Comparison of ENCODE assay signal across 15 cellular contexts in the genomic region with DNA sequence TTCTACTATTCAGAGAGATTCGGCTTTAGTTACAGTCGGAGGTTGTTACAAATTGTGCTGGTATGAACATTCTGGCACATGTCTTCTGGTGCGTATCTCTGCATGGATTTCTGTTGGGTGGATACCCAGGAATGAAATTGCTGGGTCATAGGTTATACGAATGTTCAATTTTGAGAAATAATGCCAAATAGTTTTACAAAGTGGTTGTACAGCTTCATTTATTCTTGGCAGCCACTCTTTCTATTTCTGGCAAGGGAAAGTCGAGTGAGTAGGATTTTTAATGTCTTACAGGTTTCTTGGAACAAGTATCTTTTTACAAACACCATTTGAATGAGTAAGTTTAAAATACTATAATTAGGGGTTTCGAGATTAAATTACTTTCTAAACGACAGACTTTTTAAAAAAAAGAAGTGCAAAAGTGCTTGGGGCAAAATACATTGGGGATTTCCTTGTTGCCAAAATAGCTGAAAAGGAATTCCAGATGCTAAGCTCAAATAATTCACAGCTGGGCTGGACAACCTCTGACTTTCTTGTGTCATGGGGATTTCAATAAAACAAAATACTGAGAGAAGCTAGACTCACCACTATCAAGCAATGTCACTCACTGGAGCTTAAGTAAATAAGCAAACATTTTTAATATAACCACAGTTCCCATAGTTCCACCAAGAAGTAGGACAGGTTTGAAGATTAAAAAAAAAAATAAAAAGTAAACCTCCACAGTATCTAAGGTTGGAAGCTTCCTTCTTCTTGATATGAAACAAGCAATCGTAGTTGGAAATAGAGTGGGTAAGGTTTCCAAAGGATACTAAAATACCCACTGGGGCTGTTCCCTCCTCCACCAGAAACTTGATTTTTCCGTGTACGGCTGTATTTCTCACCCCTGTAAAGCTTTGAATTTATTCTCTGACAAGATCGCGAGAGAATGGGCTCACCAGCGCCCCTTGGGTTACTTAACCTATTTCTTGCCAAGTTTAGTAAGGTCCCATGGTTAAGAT. TPM values are rescaled to one million over a fixed set of nuclear protein-coding genes. Genes with fewer than 3 reads are reported as not detected.
A peak's percentile ranks its signal among the peaks of the same experiment; 100 is the strongest.
DNase-seq lines count a peak whose midpoint lies in the region; ATAC-seq, FAIRE-seq and TF ChIP-seq lines count a peak whose summit lies in the region.
"Had no signal": no experiment of that assay in that cellular context is flagged by ENCODE, and none has a peak within 500 bp of the region (broad histone marks: within the 10 kb centered on the region; RNA-seq: fewer than 3 reads in every experiment).

No MANE protein-coding gene starts in this region.

- dilution Hi-C loops in keratinocyte (cut with MboI; ENCODE audit: extremely low pct_ligation_motif_present, low sequenced_read_pairs), result no loop called here

- peak overlapping the region; percentile 25 for H3K4me2 ChIP-seq in keratinocyte (ENCODE audit: control insufficient read depth, extremely low read depth, insufficient read depth, low read depth, low read length)
- H3K4me2 ChIP-seq: A549 had no signal

- H2AFZ ChIP-seq in keratinocyte (ENCODE audit: control insufficient read depth, low read length), result peak overlapping the region; percentile 37

- BruUV-seq in A673 (replicated peaks; lab: Mats Ljungman, UMichigan), result no TSS peak

- CTCF ChIA-PET in A673 (lab: Charles Lee), result no interaction called here

- H3K79me2 ChIP-seq in keratinocyte (ENCODE audit: control insufficient read depth, insufficient read depth, low read length), result no peaks in the 10 kb centered on the region

- no peaks in the 10 kb centered on the region for H3K27me3 ChIP-seq in A673 (replicated peaks; ENCODE audit: insufficient read depth, low read depth, low read length, poor library complexity)
- no peaks in the 10 kb centered on the region for H3K27me3 ChIP-seq in colonic mucosa
- H3K27me3 ChIP-seq in keratinocyte (ENCODE audit: control insufficient read depth, extremely low read depth, insufficient read depth, low read length), result no peaks in the 10 kb centered on the region
- H3K27me3 ChIP-seq: SJSA1 had no signal

- POLR2A ChIA-PET in A673 (lab: Charles Lee; ENCODE audit: low non-redundant PET), result no interaction called here

- H3K36me3 ChIP-seq in A673 (ENCODE audit: insufficient read depth, low read length, poor library complexity, severe bottlenecking), result no peaks in the 10 kb centered on the region
- H3K36me3 ChIP-seq in colonic mucosa, result no peaks in the 10 kb centered on the region
- H3K36me3 ChIP-seq in keratinocyte (ENCODE audit: control insufficient read depth in 2 of 2, extremely low read depth in 1 of 2, insufficient read depth in 2 of 2, low read length in 2 of 2), result no peaks in the 10 kb centered on the region
- H3K36me3 ChIP-seq: SJSA1 had no signal

- H3K27ac ChIP-seq in A673 (ENCODE audit: low read depth, low read length, poor library complexity, severe bottlenecking), result no peak overlapping the region
- no peak overlapping the region for H3K27ac ChIP-seq in colonic mucosa
- no peak overlapping the region for H3K27ac ChIP-seq in keratinocyte (ENCODE audit: control insufficient read depth, insufficient read depth, low read length)
- H3K27ac ChIP-seq: A549, SJSA1 had no signal

- no peak for FAIRE-seq in keratinocyte (lab: Jason Lieb, UNC)
- FAIRE-seq: A549, endothelial cell of umbilical vein had no signal

- H3K9me1 ChIP-seq in keratinocyte (ENCODE audit: control insufficient read depth, extremely low read depth, insufficient read depth, low read length), result no peaks in the 10 kb centered on the region

- intact Hi-C loops in A673 (cut with micrococcal nuclease; ENCODE audit: unreplicated experiment) (no loop called here), colonic mucosa (cut with DNase I) (no loop called here)

- H3K4me1 ChIP-seq in A673 (ENCODE audit: insufficient read depth, low read length, poor library complexity, severe bottlenecking) (peaks cover 4% of the 10 kb centered on the region), colonic mucosa (no peaks in the 10 kb centered on the region), keratinocyte (ENCODE audit: control insufficient read depth, extremely low read depth, insufficient read depth, low read length) (peaks cover 2% of the 10 kb centered on the region)
- H3K4me1 ChIP-seq: A549, SJSA1 had no signal

- DNase-seq in A673 (ENCODE audit: low spot score), result peak; percentile 30
- peak; percentile 46 for DNase-seq in HS-5 (ENCODE audit: low read depth)
- DNase-seq in colonic mucosa, result peak; percentile 11
- DNase-seq in keratinocyte (ENCODE audit: low read depth, low spot score), result no peak
- no peak for DNase-seq in NOMO-1 treated with DMSO at 0.1 percent for 48 hours (lab: John Stamatoyannopoulos, UW; ENCODE audit: unreplicated experiment)
- DNase-seq in T-helper 9 cell, result no peak
- DNase-seq: DMS 273 treated with DMSO at 0.1 percent for 48 hours, NCI-H1694, NCI-H774 had no signal

- no peak for TF ChIP-seq CTCF in A673 (conservative IDR thresholded peaks at IDR 0.05; ENCODE audit: low read depth, low read length)
- TF ChIP-seq CTCF in colonic mucosa (IDR thresholded peaks at IDR 0.05), result no peak
- no peak for TF ChIP-seq CTCF in keratinocyte (optimal IDR thresholded peaks at IDR 0.05 in 1 of 3, IDR thresholded peaks at IDR 0.05 in 1 of 3, conservative IDR thresholded peaks at IDR 0.05 in 1 of 3; ENCODE audit: extremely low read depth in 1 of 3, insufficient read depth in 2 of 3, low read length in 3 of 3)

- H3K9ac ChIP-seq in colonic mucosa (ENCODE audit: low read depth in 2 of 2, low read length in 2 of 2), result no peak overlapping the region
- no peak overlapping the region for H3K9ac ChIP-seq in keratinocyte (ENCODE audit: control insufficient read depth, extremely low read depth, insufficient read depth, low read length)

- ATAC-seq in HG02970 (IDR thresholded peaks at IDR 0.05; ENCODE audit: low FRiP score, unreplicated experiment) (no peak), HG03175 (IDR thresholded peaks at IDR 0.05; ENCODE audit: unreplicated experiment) (no peak)
- ATAC-seq: A549, HCT116 had no signal

- H4K20me1 ChIP-seq in keratinocyte (ENCODE audit: control insufficient read depth, extremely low read depth, insufficient read depth, low read length), result no peaks in the 10 kb centered on the region

- no peaks in the 10 kb centered on the region for H3K9me3 ChIP-seq in A673 (ENCODE audit: low read depth, low read length, poor library complexity, severe bottlenecking)
- H3K9me3 ChIP-seq in colonic mucosa, result no peaks in the 10 kb centered on the region
- H3K9me3 ChIP-seq in keratinocyte (ENCODE audit: control insufficient read depth, low read depth, low read length), result no peaks in the 10 kb centered on the region
- H3K9me3 ChIP-seq: A549, SJSA1 had no signal

- H3K4me3 ChIP-seq in A673 (ENCODE audit: low read depth, low read length, poor library complexity, severe bottlenecking), result no peak overlapping the region
- no peak overlapping the region for H3K4me3 ChIP-seq in colonic mucosa
- no peak overlapping the region for H3K4me3 ChIP-seq in keratinocyte (ENCODE audit: control insufficient read depth in 2 of 3, extremely low read depth in 1 of 3, insufficient read depth in 2 of 3, low read depth in 1 of 3, low read length in 3 of 3)
- H3K4me3 ChIP-seq: A549, SJSA1 had no signal

RNA-seq across cellular contexts. Expression of gene GFOD1, which starts 21.6 kb away (rescaled TPM):
- total RNA-seq in A673 (2021) (7.5 and 8.8 TPM in 2 replicates), colonic mucosa (1 to 10 TPM; 6.9 to 7.6 TPM)
- 7.2 to 8.9 TPM (median 7.4 TPM) in 3 replicates for polyA plus RNA-seq in keratinocyte
- 3.1 TPM for polyA plus RNA-seq in keratinocyte (2011; ENCODE audit: low read depth)
- 5.1 and 6.3 TPM in 2 replicates for polyA plus RNA-seq in keratinocyte (2011; cell fraction: cytosol; rRNA removed)
- polyA plus RNA-seq in keratinocyte (2011; cell fraction: nucleus; rRNA removed), result 16.2 and 16.8 TPM in 2 replicates
- polyA plus RNA-seq in keratinocyte (2012; ENCODE audit: low replicate concordance), result 5.5 and 7.4 TPM in 2 replicates
- polyA minus RNA-seq in keratinocyte, result 13.6 to 16.3 TPM (median 15.7 TPM) in 3 replicates
- polyA minus RNA-seq in keratinocyte (2011; cell fraction: cytosol; rRNA and poly(A)+ RNA removed), result 11.1 TPM
- polyA minus RNA-seq in keratinocyte (2011; cell fraction: nucleus; rRNA and poly(A)+ RNA removed), result 18.8 and 27.3 TPM in 2 replicates

Comparison
In these comparisons a context has a peak if more than half of its experiments do, and no peak if none do; other contexts are left out.
1. DNase-seq: peak in A673 (single experiment), HS-5 (single experiment) and colonic mucosa (single experiment); none in keratinocyte (single experiment), NOMO-1 treated with DMSO at 0.1 percent for 48 hours (single experiment) and T-helper 9 cell (single experiment).